In genomic region chr9:104843644-104844226, GRCh38 we compare ENCODE assay signal across 29 cellular contexts.
"Had no signal": no experiment of that assay in that cellular context is flagged by ENCODE, and none has a peak within 500 bp of the region (broad histone marks: within the 10 kb centered on the region; RNA-seq: fewer than 3 reads in every experiment).

No MANE protein-coding gene starts in this region.

- H3K9me3 ChIP-seq: breast epithelium, left ventricle myocardium inferior, psoas muscle, stomach, uterus had no signal

- FAIRE-seq: colon, endothelial cell of umbilical vein, kidney had no signal

- H3K4me3 ChIP-seq: breast epithelium, left ventricle myocardium inferior, psoas muscle, skin epidermis, stomach, uterus had no signal

- H3K27ac ChIP-seq: breast epithelium, foreskin keratinocyte, left ventricle myocardium inferior, psoas muscle, stomach, uterus had no signal

- H3K27me3 ChIP-seq: breast epithelium, foreskin keratinocyte, stomach, uterus had no signal

- DNase-seq: activated B cell treated with CpG ODN at 0.5 μM for 24 hours; activated CD4-positive, alpha-beta T cell treated with anti-CD3 and anti-CD28 coated beads for 36 hours; activated CD4-positive, alpha-beta T cell treated with anti-CD3 and anti-CD28 coated beads, Interleukin-2, amount 50 U/mL, for 4 hours; activated CD8-positive, alpha-beta memory T cell treated with anti-CD3 and anti-CD28 coated beads for 24 hours; activated CD8-positive, alpha-beta memory T cell treated with anti-CD3 and anti-CD28 coated beads, Interleukin-2, amount 50 U/mL, for 4 hours; activated naive CD8-positive, alpha-beta T cell treated with anti-CD3 and anti-CD28 coated beads for 36 hours; activated T-cell treated with anti-CD3 and anti-CD28 coated beads, Interleukin-2, amount 50 U/mL, for 24 hours; amniotic stem cell; effector memory CD4-positive, alpha-beta T cell; foreskin keratinocyte; kidney; left ventricle myocardium inferior; midbrain; natural killer cell; psoas muscle; right cardiac atrium; stimulated activated CD4-positive, alpha-beta T cell treated with anti-CD3 and anti-CD28 coated beads, Interleukin-2, amount 100 ng/mL, for 24 hours; stomach; T-helper 1 cell; T-helper 9 cell; trophoblast cell; uterus had no signal

- H3K36me3 ChIP-seq: breast epithelium, uterus had no signal

- H3K4me1 ChIP-seq: breast epithelium, foreskin keratinocyte, left ventricle myocardium inferior, psoas muscle, uterus had no signal

- ATAC-seq: activated CD4-positive, alpha-beta T cell treated with anti-CD3 and anti-CD28 coated beads for 36 hours; activated T-helper 17 cell treated with anti-CD3 and anti-CD28 coated beads, Interleukin-2, amount 50 U/mL, for 72 hours; esophagus mucosa; foreskin keratinocyte; natural killer cell; psoas muscle; right cardiac atrium; stimulated activated memory B cell treated with anti-CD40 and anti-IgM and Interleukin-4, amounts not matched to agents 10 μg/mL and 1 μg/mL and 100 μg/mL, for 72 hours had no signal
